In genomic region chr5:32572778-32573480, GRCh38 we compare ENCODE assay signal across 10 cellular contexts. TPM values are rescaled to one million over a fixed set of nuclear protein-coding genes. Genes with fewer than 3 reads are reported as not detected.
DNase-seq lines count a peak whose midpoint lies in the region; ATAC-seq lines count a peak whose summit lies in the region.
"Had no signal": no experiment of that assay in that cellular context is flagged by ENCODE, and none has a peak within 500 bp of the region (broad histone marks: within the 10 kb centered on the region; RNA-seq: fewer than 3 reads in every experiment).

No MANE protein-coding gene starts in this region.

- peak; percentile 62 for DNase-seq in NCI-H146 (lab: John Stamatoyannopoulos, UW)
- no peak for DNase-seq in MV-4-11 (lab: John Stamatoyannopoulos, UW)
- DNase-seq in NCI-H524 treated with DMSO at 0.1 percent for 48 hours (lab: John Stamatoyannopoulos, UW): no peak
- no peak for DNase-seq in SW 1271 (lab: John Stamatoyannopoulos, UW)
- no peak for DNase-seq in cerebellum (ENCODE audit: low spot score)
- DNase-seq: kidney, NCI-H1092 had no signal

- ATAC-seq in GM18498 (IDR thresholded peaks at IDR 0.05; ENCODE audit: unreplicated experiment): peak; percentile 88
- ATAC-seq in GM19455 (IDR thresholded peaks at IDR 0.05; ENCODE audit: unreplicated experiment): peak; percentile 91
- ATAC-seq in HG02973 (IDR thresholded peaks at IDR 0.05; ENCODE audit: unreplicated experiment): peak; percentile 93

RNA-seq across cellular contexts. Expression of gene SUB1, which starts 12.4 kb away (rescaled TPM):
- total RNA-seq in cerebellum: 142 TPM
